10 cellular contexts compared by ENCODE assay signal in genomic region chr1:54230507-54231339, GRCh38. TPM values are rescaled to one million over a fixed set of nuclear protein-coding genes. Genes with fewer than 3 reads are reported as not detected.
DNase-seq lines count a peak whose midpoint lies in the region; ATAC-seq, FAIRE-seq and TF ChIP-seq lines count a peak whose summit lies in the region.
"Had no signal": no experiment of that assay in that cellular context is flagged by ENCODE, and none has a peak within 500 bp of the region (broad histone marks: within the 10 kb centered on the region; RNA-seq: fewer than 3 reads in every experiment).

No MANE protein-coding gene starts in this region.

- peak; percentile 5 for DNase-seq in activated CD8-positive, alpha-beta memory T cell treated with anti-CD3 and anti-CD28 coated beads, Interleukin-2, amount 50 U/mL, for 24 hours (ENCODE audit: extremely low read depth)
- no peak for DNase-seq in activated CD8-positive, alpha-beta memory T cell treated with anti-CD3 and anti-CD28 coated beads for 24 hours
- DNase-seq in K562 (ENCODE audit: extremely low read depth in 1 of 4, low spot score in 3 of 4) (peak in 1 of 4 experiments; percentile 31), AG08396 (ENCODE audit: low spot score) (no peak), cerebellar cortex (ENCODE audit: low spot score) (no peak)
- peak; percentile 28 for DNase-seq in stimulated activated CD8-positive, alpha-beta memory T cell treated with anti-CD3 and anti-CD28 coated beads, Interleukin-12 subunit alpha, Interleukin-12 subunit beta, amount 100 ng/mL, for 24 hours (ENCODE audit: extremely low read depth)
- DNase-seq: NCI-H1694 had no signal

- in situ Hi-C loops in K562 (cut with MboI): no loop called here

- H3K27ac ChIP-seq in K562 (ENCODE audit: extremely low read depth, low read depth, low read length): peak overlapping the region; percentile 56; the same call in 2 of the 3 replicates
- H3K27ac ChIP-seq: HL-60 had no signal

- POLR2A ChIA-PET in K562 (lab: Yijun Ruan, JAX): interaction anchor here (0.6 to 2.8 kb wide), 3 partner anchors 9 to 258 kb away, joined by 3 to 21 read pairs (median 4); no protein-coding TSS in a partner anchor

- peaks cover 37% of the 10 kb centered on the region for H3K36me3 ChIP-seq in K562 (ENCODE audit: control insufficient read depth, insufficient read depth, low read length)

- no peak overlapping the region for H3K4me2 ChIP-seq in K562 (ENCODE audit: insufficient read depth, low read length)

- no peaks in the 10 kb centered on the region for H3K9me3 ChIP-seq in K562 (replicated peaks; ENCODE audit: control insufficient read depth, insufficient read depth, low read depth, low read length)

- peaks cover 11% of the 10 kb centered on the region for H4K20me1 ChIP-seq in K562 (replicated peaks; ENCODE audit: control insufficient read depth, insufficient read depth, low read length)

- H3K27me3 ChIP-seq in K562 (ENCODE audit: control insufficient read depth in 2 of 2, insufficient read depth in 2 of 2, low read length in 2 of 2): no peaks in the 10 kb centered on the region

- TF ChIP-seq CTCF in K562 (IDR thresholded peaks at IDR 0.05 in 2 of 3, conservative IDR thresholded peaks at IDR 0.05 in 1 of 3; ENCODE audit: insufficient read depth in 2 of 3, low read depth in 1 of 3, low read length in 3 of 3): no peak

- intact Hi-C loops in K562 (cut with micrococcal nuclease): no loop called here

- TF ChIP-seq EP300 in K562 (IDR thresholded peaks at IDR 0.05; ENCODE audit: low read length): no peak

- H3K9me1 ChIP-seq in K562 (ENCODE audit: control insufficient read depth, insufficient read depth, low read length): no peaks in the 10 kb centered on the region

- CTCF ChIA-PET in K562 (lab: Yijun Ruan, JAX; ENCODE audit: low intra/inter-chr PET ratio): no interaction called here

- H3K9ac ChIP-seq in K562 (ENCODE audit: insufficient read depth in 1 of 2, low read depth in 2 of 2, low read length in 2 of 2): no peak overlapping the region

- no TSS peak for BruUV-seq in K562 (replicated peaks; lab: Mats Ljungman, UMichigan)

- no peak overlapping the region for H3K4me3 ChIP-seq in K562

- FAIRE-seq in K562 (lab: Jason Lieb, UNC): peak; percentile 77

- 25% methylated on average over 15 of the region's 15 CpGs for WGBS in K562 (ENCODE audit: insufficient coverage, low coverage, missing lambda C conversion rate)

- peaks cover 27 to 31% of the 10 kb centered on the region in 2 experiments for H3K4me1 ChIP-seq in K562 (replicated peaks in 1 of 2; ENCODE audit: control insufficient read depth in 2 of 2, insufficient read depth in 2 of 2, low read length in 2 of 2)

- ATAC-seq in SK-N-SH treated with all-trans-retinoic acid at 6 μM for 48 hours (no peak), K562 (peak; percentile 44), HG02885 (IDR thresholded peaks at IDR 0.05; ENCODE audit: poor library complexity, unreplicated experiment) (no peak)

- no peak overlapping the region for H2AFZ ChIP-seq in K562 (ENCODE audit: low read depth, low read length)

- TF ChIP-seq RAD21 in K562 (CRISPR knock-in tag; conservative IDR thresholded peaks at IDR 0.05 in 1 of 2, IDR thresholded peaks at IDR 0.05 in 1 of 2): no peak

- no peak for TF ChIP-seq POLR2A in K562 (conservative IDR thresholded peaks at IDR 0.05)

- H3K79me2 ChIP-seq in K562 (ENCODE audit: control insufficient read depth, insufficient read depth, low read length): no peaks in the 10 kb centered on the region

TF ChIP-seq in SK-N-SH treated with all-trans-retinoic acid at 6 μM for 48 hours, 23 proteins besides CTCF, POLR2A, EP300 and RAD21 (continues in another document):
- TF ChIP-seq ZNF8 (CRISPR knock-in tag; IDR thresholded peaks at IDR 0.05) (peak; percentile 99), PPARA (CRISPR knock-in tag; IDR thresholded peaks at IDR 0.05; ENCODE audit: borderline replicate concordance) (no peak), RARB (CRISPR knock-in tag; IDR thresholded peaks at IDR 0.05) (no peak), SNAI2 (CRISPR knock-in tag; IDR thresholded peaks at IDR 0.05) (no peak), ARNTL (CRISPR knock-in tag; IDR thresholded peaks at IDR 0.05; ENCODE audit: borderline replicate concordance, low read depth) (no peak), ZNF565 (CRISPR knock-in tag; conservative IDR thresholded peaks at IDR 0.05; ENCODE audit: low read depth) (no peak)
- TF ChIP-seq, protein P1, sequence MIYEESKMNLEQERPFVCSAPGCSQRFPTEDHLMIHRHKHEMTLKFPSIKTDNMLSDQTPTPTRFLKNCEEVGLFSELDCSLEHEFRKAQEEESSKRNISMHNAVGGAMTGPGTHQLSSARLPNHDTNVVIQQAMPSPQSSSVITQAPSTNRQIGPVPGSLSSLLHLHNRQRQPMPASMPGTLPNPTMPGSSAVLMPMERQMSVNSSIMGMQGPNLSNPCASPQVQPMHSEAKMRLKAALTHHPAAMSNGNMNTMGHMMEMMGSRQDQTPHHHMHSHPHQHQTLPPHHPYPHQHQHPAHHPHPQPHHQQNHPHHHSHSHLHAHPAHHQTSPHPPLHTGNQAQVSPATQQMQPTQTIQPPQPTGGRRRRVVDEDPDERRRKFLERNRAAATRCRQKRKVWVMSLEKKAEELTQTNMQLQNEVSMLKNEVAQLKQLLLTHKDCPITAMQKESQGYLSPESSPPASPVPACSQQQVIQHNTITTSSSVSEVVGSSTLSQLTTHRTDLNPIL (CRISPR knock-in tag; IDR thresholded peaks at IDR 0.05; ENCODE audit: low read depth): peak; percentile 71; the same call in 1 of the 2 replicates

TF ChIP-seq in K562, 482 proteins besides CTCF, POLR2A, EP300 and RAD21 (continues in another document):
- no peak for TF ChIP-seq ZNF232 (CRISPR knock-in tag; IDR thresholded peaks at IDR 0.05)
- TF ChIP-seq TEAD1 (CRISPR knock-in tag; IDR thresholded peaks at IDR 0.05): peak in 1 of 2 experiments; percentile 37; a peak in 1 of 4 replicates
- TF ChIP-seq RBM25 (IDR thresholded peaks at IDR 0.05; ENCODE audit: low read depth, low read length, severe bottlenecking): peak; percentile 15
- no peak for TF ChIP-seq ZNF507 (tag; conservative IDR thresholded peaks at IDR 0.05)
- no peak for TF ChIP-seq POLR2AphosphoS5 (IDR thresholded peaks at IDR 0.05; ENCODE audit: control insufficient read depth, insufficient read depth, low read depth, low read length)
- TF ChIP-seq GTF2A2 (tag; IDR thresholded peaks at IDR 0.05): no peak
- TF ChIP-seq TAF1 (IDR thresholded peaks at IDR 0.05; ENCODE audit: control insufficient read depth, extremely low read depth, insufficient read depth, low read length, severe bottlenecking): no peak
- TF ChIP-seq, protein P2, sequence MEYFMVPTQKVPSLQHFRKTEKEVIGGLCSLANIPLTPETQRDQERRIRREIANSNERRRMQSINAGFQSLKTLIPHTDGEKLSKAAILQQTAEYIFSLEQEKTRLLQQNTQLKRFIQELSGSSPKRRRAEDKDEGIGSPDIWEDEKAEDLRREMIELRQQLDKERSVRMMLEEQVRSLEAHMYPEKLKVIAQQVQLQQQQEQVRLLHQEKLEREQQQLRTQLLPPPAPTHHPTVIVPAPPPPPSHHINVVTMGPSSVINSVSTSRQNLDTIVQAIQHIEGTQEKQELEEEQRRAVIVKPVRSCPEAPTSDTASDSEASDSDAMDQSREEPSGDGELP (CRISPR knock-in tag; IDR thresholded peaks at IDR 0.05; ENCODE audit: borderline replicate concordance): no peak
- TF ChIP-seq MAFF (IDR thresholded peaks at IDR 0.05; ENCODE audit: low read length): peak; percentile 47; the same call in 1 of the 2 replicates

RNA-seq across cellular contexts. Expression of gene MRPL37, which starts 30.8 kb away (rescaled TPM):
- 14.4 and 25.2 TPM in 2 replicates for total RNA-seq in K562 (2011; cell fraction: chromatin; rRNA removed; ENCODE audit: low replicate concordance)
- 24.8 and 26.6 TPM in 2 replicates for total RNA-seq in K562 (2011; cell fraction: nucleolus; rRNA removed)
- 26.0 and 33.7 TPM in 2 replicates for total RNA-seq in K562 (2011; cell fraction: nucleoplasm; rRNA removed)
- total RNA-seq in K562 (2014; rRNA removed): 193 and 248 TPM in 2 replicates
- total RNA-seq in K562 (2014; rRNA removed; fragmentation: Illumina TruSeq; extraction: Trizol): 152 TPM in 2 replicates
- 175 and 180 TPM in 2 replicates for total RNA-seq in K562 (2015; rRNA removed; fragmentation: Illumina TruSeq; extraction: Trizol)
- 226 and 236 TPM in 2 replicates for total RNA-seq in K562 (2021)
- 66.9 and 72.9 TPM in 2 replicates for polyA plus RNA-seq in K562 (2011; rRNA removed)
- polyA plus RNA-seq in K562 (2011; cell fraction: cytosol; rRNA removed): 93.0 and 93.1 TPM in 2 replicates
- polyA plus RNA-seq in K562 (2011; cell fraction: nucleus; rRNA removed): 36.4 and 42.0 TPM in 2 replicates
- 179 and 203 TPM in 2 replicates for polyA plus RNA-seq in K562 (2012)
- 244 and 303 TPM in 2 replicates for polyA plus RNA-seq in K562 (2014; fragmentation: Illumina TruSeq; extraction: Trizol)
- polyA plus RNA-seq in K562 (2014; fragmentation: Nextera tagmentation; extraction: Ambion mirVana): 10 to 100 TPM; 52.2 to 79.7 TPM
- 202 and 235 TPM in 2 replicates for polyA plus RNA-seq in K562 (2014; rRNA removed)
- polyA minus RNA-seq in K562 (2011; rRNA and poly(A)+ RNA removed): 31.8 and 36.8 TPM in 2 replicates
- polyA minus RNA-seq in K562 (2011; cell fraction: cytosol; rRNA and poly(A)+ RNA removed): 32.4 and 42.5 TPM in 2 replicates
- 12.3 and 19.7 TPM in 2 replicates for polyA minus RNA-seq in K562 (2011; cell fraction: nucleus; rRNA and poly(A)+ RNA removed)

RNA-seq across cellular contexts. Expression of gene CYB5RL, which starts 30.9 kb away (rescaled TPM):
- total RNA-seq in K562 (2011; cell fraction: chromatin; rRNA removed; ENCODE audit: low replicate concordance): 21.5 and 31.8 TPM in 2 replicates
- total RNA-seq in K562 (2011; cell fraction: nucleolus; rRNA removed): 25.8 and 27.7 TPM in 2 replicates
- total RNA-seq in K562 (2011; cell fraction: nucleoplasm; rRNA removed): 22.4 and 29.6 TPM in 2 replicates
- total RNA-seq in K562 (2014; rRNA removed) (7.9 and 9.6 TPM in 2 replicates), K562 (2014; rRNA removed; fragmentation: Illumina TruSeq; extraction: Trizol) (8.3 and 11.2 TPM in 2 replicates), K562 (2015; rRNA removed; fragmentation: Illumina TruSeq; extraction: Trizol) (10.5 and 12.7 TPM in 2 replicates), K562 (2021) (15.2 and 16.9 TPM in 2 replicates)
- polyA plus RNA-seq in K562 (2011; rRNA removed) (11.3 and 12.3 TPM in 2 replicates), K562 (2014; fragmentation: Illumina TruSeq; extraction: Trizol) (14.7 and 18.0 TPM in 2 replicates), K562 (2014; fragmentation: Nextera tagmentation; extraction: Ambion mirVana) (1 to 10 TPM; 8.8 to 8.9 TPM), K562 (2014; rRNA removed) (9.4 and 13.3 TPM in 2 replicates)
- polyA plus RNA-seq in K562 (2011; cell fraction: cytosol; rRNA removed): 15.1 and 18.6 TPM in 2 replicates
- polyA plus RNA-seq in K562 (2011; cell fraction: nucleus; rRNA removed): 11.4 and 21.0 TPM in 2 replicates
- 9.8 and 11.3 TPM in 2 replicates for polyA plus RNA-seq in K562 (2012)
- polyA minus RNA-seq in K562 (2011; rRNA and poly(A)+ RNA removed): 8.3 and 14.1 TPM in 2 replicates
- 6.2 and 7.9 TPM in 2 replicates for polyA minus RNA-seq in K562 (2011; cell fraction: cytosol; rRNA and poly(A)+ RNA removed)
- 8.2 and 11.0 TPM in 2 replicates for polyA minus RNA-seq in K562 (2011; cell fraction: nucleus; rRNA and poly(A)+ RNA removed)

Comparison
In these comparisons a context has a peak if more than half of its experiments do, and no peak if none do; other contexts are left out.
1. DNase-seq: peak in activated CD8-positive, alpha-beta memory T cell treated with anti-CD3 and anti-CD28 coated beads, Interleukin-2, amount 50 U/mL, for 24 hours (single experiment) and stimulated activated CD8-positive, alpha-beta memory T cell treated with anti-CD3 and anti-CD28 coated beads, Interleukin-12 subunit alpha, Interleukin-12 subunit beta, amount 100 ng/mL, for 24 hours (single experiment); none in activated CD8-positive, alpha-beta memory T cell treated with anti-CD3 and anti-CD28 coated beads for 24 hours (single experiment), AG08396 (single experiment) and cerebellar cortex (single experiment).